In the genomic region with DNA sequence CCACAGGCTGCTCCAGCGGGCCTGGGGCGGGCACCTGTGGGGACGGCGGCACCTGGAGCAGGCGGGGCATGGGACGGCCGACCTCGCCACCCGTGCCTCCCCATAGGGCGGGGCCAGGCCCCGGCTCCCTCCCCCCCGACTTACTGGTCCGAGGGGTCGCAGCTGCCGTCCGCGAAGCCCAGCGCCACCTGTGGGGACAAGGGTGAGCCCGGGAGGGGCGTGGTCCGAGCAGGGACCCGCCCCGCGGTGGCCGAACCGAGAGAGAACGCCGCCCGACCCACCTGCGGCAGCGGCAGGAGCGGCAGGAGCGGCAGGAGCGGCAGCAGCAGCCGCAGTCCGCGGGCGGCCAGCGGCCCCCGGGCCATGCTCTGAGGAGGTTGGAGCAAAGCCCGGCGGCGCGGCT, we compare ENCODE assay signal across 9 cellular contexts. TPM values are rescaled to one million over a fixed set of nuclear protein-coding genes. Genes with fewer than 3 reads are reported as not detected.
DNase-seq lines count a peak whose midpoint lies in the region; ATAC-seq and TF ChIP-seq lines count a peak whose summit lies in the region.
"Had no signal": no experiment of that assay in that cellular context is flagged by ENCODE, and none has a peak within 500 bp of the region (broad histone marks: within the 10 kb centered on the region; RNA-seq: fewer than 3 reads in every experiment).

Gene TMEM52 (minus strand): TSS at position 379 of the 403 bp plus-strand sequence. CDS start 14 bp downstream, at position 365.

- peak within 1 kb of the TSS; percentile 62; the same call in 1 of the 2 replicates for H2AFZ ChIP-seq in Karpas-422 (ENCODE audit: low read length)

- H3K9me3 ChIP-seq in BLaER1 (no peaks in the 10 kb centered on the region), Karpas-422 (ENCODE audit: low read length) (no peaks in the 10 kb centered on the region), neutrophil (no peaks in the 10 kb centered on the region)

- H3K4me3 ChIP-seq in BLaER1 (peak within 1 kb of the TSS; percentile 75), Karpas-422 (ENCODE audit: low read length) (peak within 1 kb of the TSS; percentile 65), dorsolateral prefrontal cortex (peak within 1 kb of the TSS; percentile 15 to 72 (median 59)), neutrophil (ENCODE audit: low read depth in 1 of 2, low read length in 1 of 2) (peak within 1 kb of the TSS; percentile 71 to 77)

- H3K9me2 ChIP-seq in Karpas-422 (replicated peaks; ENCODE audit: insufficient read depth, low read length) = no peaks in the 10 kb centered on the region

- H3K79me2 ChIP-seq in Karpas-422 (ENCODE audit: low read length) = no peaks in the 10 kb centered on the region

- H3K4me1 ChIP-seq in BLaER1 = peaks cover 74% of the 10 kb centered on the region
- H3K4me1 ChIP-seq in Karpas-422 (ENCODE audit: low read length) = peaks cover 9% of the 10 kb centered on the region
- H3K4me1 ChIP-seq in neutrophil (ENCODE audit: control insufficient read depth in 1 of 2, insufficient read depth in 1 of 2, low read depth in 1 of 2, low read length in 1 of 2) = peaks cover 9 to 31% of the 10 kb centered on the region in 2 experiments

- H3K27me3 ChIP-seq in BLaER1 (0 out of 2 replicates have a peak, but pooled peaks cover 7% of the 10 kb centered on the region), Karpas-422 (ENCODE audit: low read length) (no peaks in the 10 kb centered on the region), dorsolateral prefrontal cortex (no peaks in the 10 kb centered on the region), neutrophil (peaks cover 40% of the 10 kb centered on the region)

- H4K20me1 ChIP-seq in BLaER1 (no peaks in the 10 kb centered on the region), Karpas-422 (ENCODE audit: insufficient read depth, low read depth, low read length) (0 out of 2 replicates have a peak, but pooled peaks cover 4% of the 10 kb centered on the region)

- H3K4me2 ChIP-seq in BLaER1 (peak within 1 kb of the TSS; percentile 95), Karpas-422 (ENCODE audit: low read depth, low read length, poor library complexity, severe bottlenecking) (peak within 1 kb of the TSS; percentile 65)

- intact Hi-C loops in dorsolateral prefrontal cortex (cut with DNase I) = no loop called here

- TF ChIP-seq CTCF in dorsolateral prefrontal cortex (IDR thresholded peaks at IDR 0.05 in 54 of 56, conservative IDR thresholded peaks at IDR 0.05 in 2 of 56; ENCODE audit: low read depth in 1 of 56, partially characterized antibody in 56 of 56) (no peak), neutrophil (IDR thresholded peaks at IDR 0.05) (no peak)

- H3K36me3 ChIP-seq in BLaER1 (no peaks in the 10 kb centered on the region), Karpas-422 (ENCODE audit: insufficient read depth, low read length) (no peaks in the 10 kb centered on the region), neutrophil (no peaks in the 10 kb centered on the region)

- peak within 1 kb of the TSS; percentile 71 for H3K27ac ChIP-seq in BLaER1
- no peak within 1 kb of the TSS for H3K27ac ChIP-seq in Karpas-422 (ENCODE audit: low read length)
- H3K27ac ChIP-seq in dorsolateral prefrontal cortex = peak within 1 kb of the TSS in 15 of 59 donors; percentile 10 to 73 (median 49)
- peak within 1 kb of the TSS; percentile 51 for H3K27ac ChIP-seq in neutrophil
- H3K27ac ChIP-seq in substantia nigra (ENCODE audit: low read depth, low read length, poor library complexity, severe bottlenecking) = no peak within 1 kb of the TSS

- peak; percentile 26 for ATAC-seq in GM21360 (IDR thresholded peaks at IDR 0.05; ENCODE audit: unreplicated experiment)

- peak within 1 kb of the TSS; percentile 71 for H3K9ac ChIP-seq in BLaER1
- peak within 1 kb of the TSS; percentile 44; the same call in 1 of the 2 replicates for H3K9ac ChIP-seq in Karpas-422 (ENCODE audit: low read length)

- DNase-seq in Karpas-422 (no peak), dorsolateral prefrontal cortex (no peak), amniotic stem cell (lab: John Stamatoyannopoulos, UW) (no peak), substantia nigra (lab: John Stamatoyannopoulos, UW) (no peak), NCI-H2029 (lab: John Stamatoyannopoulos, UW) (no peak)

RNA-seq across cellular contexts. Expression of gene TMEM52, which starts in this region (rescaled TPM):
- total RNA-seq in Karpas-422 (2014; rRNA removed; shearing (Covaris generic); ENCODE audit: low replicate concordance) = not detected in 2 replicates
- total RNA-seq in dorsolateral prefrontal cortex = 1 to 10 TPM in 71 of 120 experiments, under 1 TPM in 34, not detected in 15; 0.40 to 4.5 (median 1.4) TPM
- total RNA-seq: M059J had no signal

Comparison
In these comparisons a context has a peak if more than half of its experiments do, and no peak if none do; other contexts are left out.
1. H3K27ac ChIP-seq: peak in BLaER1 (single experiment) and neutrophil (single experiment); none in Karpas-422 (single experiment) and substantia nigra (single experiment).
2. Peak in every context shown above with its lines, with median percentiles within 50 percentile points of each other: H3K4me3 ChIP-seq.